23 cellular contexts compared by ENCODE assay signal in the genomic region with DNA sequence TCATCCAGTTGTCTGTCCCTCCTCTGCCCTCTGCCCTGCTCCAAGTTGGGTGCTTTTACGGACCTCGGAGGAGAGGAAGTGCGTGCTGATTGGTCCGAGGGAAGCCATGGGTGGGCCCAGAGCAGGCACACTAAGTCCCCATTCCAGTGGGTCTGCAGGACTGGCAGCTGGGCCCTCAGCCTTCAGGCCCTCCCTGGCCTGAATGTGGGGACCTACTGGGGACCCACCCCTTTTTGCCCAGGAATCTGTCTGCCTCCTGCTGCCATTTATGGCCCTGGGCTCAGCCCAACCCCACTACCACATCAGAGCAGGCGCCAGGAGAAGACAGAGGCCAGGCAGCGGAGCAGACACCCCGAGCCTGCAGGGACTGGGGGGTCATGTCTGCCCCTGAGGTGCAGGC.
A peak's percentile ranks its signal among the peaks of the same experiment; 100 is the strongest.
DNase-seq lines count a peak whose midpoint lies in the region; ATAC-seq, FAIRE-seq and TF ChIP-seq lines count a peak whose summit lies in the region.
"Had no signal": no experiment of that assay in that cellular context is flagged by ENCODE, and none has a peak within 500 bp of the region (broad histone marks: within the 10 kb centered on the region; RNA-seq: fewer than 3 reads in every experiment).

No MANE protein-coding gene starts in this region.

- no peak overlapping the region for H3T11ph ChIP-seq in H9 (ENCODE audit: low read length)

- H3K27ac Mint-ChIP-seq in H9, result no peak overlapping the region
- no peak overlapping the region for H3K27ac Mint-ChIP-seq in endodermal cell
- H3K27ac Mint-ChIP-seq in neural progenitor cell, result no peak overlapping the region
- H3K27ac Mint-ChIP-seq: B cell; CD4-positive, alpha-beta T cell; CD8-positive, alpha-beta T cell had no signal

- H3K23ac ChIP-seq in H9 (ENCODE audit: insufficient read length, low read depth, low read length), result no peak overlapping the region

- no peaks in the 10 kb centered on the region for H4K20me1 ChIP-seq in H9 (ENCODE audit: control insufficient read depth, insufficient read depth, insufficient read length)
- H4K20me1 ChIP-seq in neural progenitor cell (ENCODE audit: low read depth), result no peaks in the 10 kb centered on the region
- no peaks in the 10 kb centered on the region for H4K20me1 ChIP-seq in HepG2 (ENCODE audit: insufficient read depth, low read length)
- H4K20me1 ChIP-seq: BLaER1 treated with 17β-estradiol and CSF1 and Interleukin-3, amounts not matched to agents 10 nM and 100 nM had no signal

- H3K36me3 Mint-ChIP-seq in H9 (ENCODE audit: insufficient read depth in 1 of 3, low read depth in 3 of 3), result peaks cover 7 to 9% (median 8%) of the 10 kb centered on the region in 3 experiments
- H3K36me3 Mint-ChIP-seq in endodermal cell (ENCODE audit: low read depth), result no peaks in the 10 kb centered on the region
- H3K36me3 Mint-ChIP-seq in neural progenitor cell, result no peaks in the 10 kb centered on the region
- H3K36me3 Mint-ChIP-seq: CD8-positive, alpha-beta T cell had no signal

- ATAC-seq in upper lobe of right lung, result no peak
- no peak for ATAC-seq in HepG2
- ATAC-seq in GM19035 (IDR thresholded peaks at IDR 0.05; ENCODE audit: unreplicated experiment), result no peak
- ATAC-seq: A549; CD8-positive, alpha-beta T cell had no signal

- no peak overlapping the region for H2BK20ac ChIP-seq in H9 (ENCODE audit: low read depth, low read length, poor library complexity, severe bottlenecking)

- no peak overlapping the region for H3K56ac ChIP-seq in H9 (ENCODE audit: insufficient read length, low read depth, low read length)

- H3K4me3 Mint-ChIP-seq in H9 (no peak overlapping the region), endodermal cell (no peak overlapping the region), neural progenitor cell (no peak overlapping the region)
- H3K4me3 Mint-ChIP-seq: B cell; CD4-positive, alpha-beta T cell; CD8-positive, alpha-beta T cell had no signal

- TF ChIP-seq RAD21 in HepG2 (CRISPR knock-in tag; IDR thresholded peaks at IDR 0.05), result no peak

- H2BK120ac ChIP-seq in H9 (ENCODE audit: low read depth, low read length, poor library complexity, severe bottlenecking), result no peak overlapping the region

- DNase-seq in H9, result peak; percentile 22
- DNase-seq in endodermal cell, result peak; percentile 37
- DNase-seq in neural progenitor cell (ENCODE audit: low spot score), result no peak
- peak; percentile 13 for DNase-seq in upper lobe of right lung
- DNase-seq in HepG2 (ENCODE audit: low spot score), result no peak
- DNase-seq in NCI-H2171 (lab: John Stamatoyannopoulos, UW), result no peak
- DNase-seq in right atrium auricular region (ENCODE audit: low spot score), result no peak
- DNase-seq: AML-193; Caco-2; Calu3; CD4-positive, alpha-beta T cell; CD8-positive, alpha-beta T cell; DMS79 treated with DMSO at 0.1 percent for 48 hours; GF-D8 had no signal

- intact Hi-C loops in upper lobe of right lung (cut with DNase I) (no loop called here), HepG2 (cut with micrococcal nuclease; ENCODE audit: unreplicated experiment) (no loop called here)

- TF ChIP-seq CTCF in H9 (conservative IDR thresholded peaks at IDR 0.05), result no peak
- no peak for TF ChIP-seq CTCF in endodermal cell (conservative IDR thresholded peaks at IDR 0.05)
- no peak for TF ChIP-seq CTCF in neural progenitor cell (IDR thresholded peaks at IDR 0.05)
- no peak for TF ChIP-seq CTCF in upper lobe of right lung (IDR thresholded peaks at IDR 0.05)
- TF ChIP-seq CTCF in HepG2 (CRISPR knock-in tag; IDR thresholded peaks at IDR 0.05), result no peak
- TF ChIP-seq CTCF in right atrium auricular region (IDR thresholded peaks at IDR 0.05), result no peak

- H4K91ac ChIP-seq in H9 (ENCODE audit: insufficient read length, low read depth, low read length), result no peak overlapping the region

- no peak overlapping the region for H4K8ac ChIP-seq in H9 (replicated peaks; ENCODE audit: insufficient read length, low read depth, low read length)

- BruUV-seq in HepG2 (replicated peaks; lab: Mats Ljungman, UMichigan), result no TSS peak

- H3K9me3 ChIP-seq in H9 (ENCODE audit: control insufficient read depth, low read depth, low read length) (no peaks in the 10 kb centered on the region), endodermal cell (ENCODE audit: control insufficient read depth, low read length) (no peaks in the 10 kb centered on the region), neural progenitor cell (ENCODE audit: low read depth) (no peaks in the 10 kb centered on the region), upper lobe of right lung (no peaks in the 10 kb centered on the region), HepG2 (ENCODE audit: low read length) (no peaks in the 10 kb centered on the region), right atrium auricular region (no peaks in the 10 kb centered on the region)
- H3K9me3 ChIP-seq: A549, Caco-2 had no signal

- H3K4me1 Mint-ChIP-seq in H9 (peaks cover 14% of the 10 kb centered on the region in 2 experiments), endodermal cell (no peaks in the 10 kb centered on the region), neural progenitor cell (peaks cover 3% of the 10 kb centered on the region)
- H3K4me1 Mint-ChIP-seq: B cell had no signal

- H2BK15ac ChIP-seq in H9 (ENCODE audit: low read depth, low read length), result no peak overlapping the region

- no peaks in the 10 kb centered on the region for H3K36me3 ChIP-seq in endodermal cell (ENCODE audit: control insufficient read depth, insufficient read depth, low read length)
- H3K36me3 ChIP-seq in neural progenitor cell, result no peaks in the 10 kb centered on the region
- H3K36me3 ChIP-seq in upper lobe of right lung, result no peaks in the 10 kb centered on the region
- no peaks in the 10 kb centered on the region for H3K36me3 ChIP-seq in HepG2 (replicated peaks in 1 of 2; ENCODE audit: control insufficient read depth in 1 of 2, insufficient read depth in 2 of 2, low read length in 2 of 2)
- no peaks in the 10 kb centered on the region for H3K36me3 ChIP-seq in right atrium auricular region
- H3K36me3 ChIP-seq: BLaER1 treated with 17β-estradiol and CSF1 and Interleukin-3, amounts not matched to agents 10 nM and 100 nM had no signal

- H2BK12ac ChIP-seq in H9 (ENCODE audit: insufficient read length, low read depth, low read length), result no peak overlapping the region

- H3K27me3 ChIP-seq in H9 (ENCODE audit: insufficient read depth, low read length) (no peaks in the 10 kb centered on the region), endodermal cell (ENCODE audit: control insufficient read depth, insufficient read depth, low read length, poor library complexity, severe bottlenecking) (no peaks in the 10 kb centered on the region), neural progenitor cell (no peaks in the 10 kb centered on the region), upper lobe of right lung (no peaks in the 10 kb centered on the region), HepG2 (ENCODE audit: control insufficient read depth in 1 of 2, insufficient read depth in 2 of 2, low read length in 2 of 2) (no peaks in the 10 kb centered on the region), right atrium auricular region (no peaks in the 10 kb centered on the region)
- H3K27me3 ChIP-seq: BLaER1 treated with 17β-estradiol and CSF1 and Interleukin-3, amounts not matched to agents 10 nM and 100 nM had no signal

- no peaks in the 10 kb centered on the region for H3K27me3 Mint-ChIP-seq in H9 (ENCODE audit: low read depth)
- H3K27me3 Mint-ChIP-seq in endodermal cell (ENCODE audit: insufficient read depth), result no peaks in the 10 kb centered on the region
- peaks cover 2% of the 10 kb centered on the region for H3K27me3 Mint-ChIP-seq in neural progenitor cell (ENCODE audit: insufficient read depth, low read depth)
- H3K27me3 Mint-ChIP-seq: B cell; CD4-positive, alpha-beta T cell had no signal

- H3F3A ChIP-seq in neural progenitor cell (ENCODE audit: low read depth), result no peaks in the 10 kb centered on the region

- in situ Hi-C loops in HepG2 (cut with HindIII; ENCODE audit: extremely low pct_ligation_motif_present, low pct_unique_long_range_greater_than_20kb), result no loop called here

- H3K4me2 ChIP-seq in H9 (ENCODE audit: insufficient read depth, insufficient read length, low read length) (no peak overlapping the region), neural progenitor cell (no peak overlapping the region), HepG2 (ENCODE audit: low read depth, low read length) (no peak overlapping the region)
- H3K4me2 ChIP-seq: A549; BLaER1 treated with 17β-estradiol and CSF1 and Interleukin-3, amounts not matched to agents 10 nM and 100 nM had no signal

- H3K79me2 ChIP-seq in H9 (ENCODE audit: insufficient read depth, low read length), result no peaks in the 10 kb centered on the region
- H3K79me2 ChIP-seq in neural progenitor cell (ENCODE audit: low read depth), result no peaks in the 10 kb centered on the region
- H3K79me2 ChIP-seq in HepG2 (ENCODE audit: insufficient read depth, low read length), result no peaks in the 10 kb centered on the region

- H3K23me2 ChIP-seq in H9 (ENCODE audit: insufficient read length, low read depth, low read length, poor library complexity, severe bottlenecking), result no peaks in the 10 kb centered on the region

- H3K9ac ChIP-seq in H9 (ENCODE audit: extremely low read depth, insufficient read length, low read length), result no peak overlapping the region
- H3K9ac ChIP-seq in endodermal cell (ENCODE audit: extremely low read depth, low read length, poor library complexity, severe bottlenecking), result no peak overlapping the region
- H3K9ac ChIP-seq in neural progenitor cell, result no peak overlapping the region
- no peak overlapping the region for H3K9ac ChIP-seq in HepG2 (ENCODE audit: insufficient read depth, low read depth, low read length)
- H3K9ac ChIP-seq: BLaER1 treated with 17β-estradiol and CSF1 and Interleukin-3, amounts not matched to agents 10 nM and 100 nM had no signal

- POLR2A ChIA-PET in HepG2 (lab: Yijun Ruan, JAX), result no interaction called here

- H3K4me3 ChIP-seq in endodermal cell (ENCODE audit: low read length), result no peak overlapping the region
- no peak overlapping the region for H3K4me3 ChIP-seq in neural progenitor cell
- no peak overlapping the region for H3K4me3 ChIP-seq in upper lobe of right lung
- H3K4me3 ChIP-seq in HepG2 (replicated peaks in 1 of 3; ENCODE audit: insufficient read depth in 1 of 3, low read depth in 2 of 3, low read length in 3 of 3), result no peak overlapping the region
- H3K4me3 ChIP-seq in right atrium auricular region, result no peak overlapping the region
- H3K4me3 ChIP-seq: A549; BLaER1 treated with 17β-estradiol and CSF1 and Interleukin-3, amounts not matched to agents 10 nM and 100 nM had no signal

- H4K5ac ChIP-seq in H9 (ENCODE audit: insufficient read length, low read depth, low read length), result no peak overlapping the region

- H3K4me1 ChIP-seq in H9 (ENCODE audit: insufficient read depth, low read length) (no peaks in the 10 kb centered on the region), endodermal cell (ENCODE audit: control insufficient read depth, insufficient read depth, low read length) (no peaks in the 10 kb centered on the region), neural progenitor cell (no peaks in the 10 kb centered on the region), upper lobe of right lung (no peaks in the 10 kb centered on the region), HepG2 (ENCODE audit: insufficient read depth, low read length) (no peaks in the 10 kb centered on the region), right atrium auricular region (no peaks in the 10 kb centered on the region)
- H3K4me1 ChIP-seq: A549, Caco-2 had no signal

- no peak overlapping the region for H2BK5ac ChIP-seq in H9 (ENCODE audit: insufficient read length, low read length)

- WGBS in H9 (ENCODE audit: extremely low coverage, insufficient read length, low lambda C conversion rate), result no CpG with 5 or more reads among the region's 7 CpGs
- WGBS in endodermal cell (ENCODE audit: insufficient coverage in 1 of 2, insufficient read length in 1 of 2), 2 experiments, result 86% methylated on average over 7 of the region's 7 CpGs; no CpG with 5 or more reads in 1 of the 2 experiments
- no CpG with 5 or more reads among the region's 7 CpGs for WGBS in HepG2 (ENCODE audit: low lambda C conversion rate)

- H3K14ac ChIP-seq in H9 (ENCODE audit: insufficient read depth, low read length), result no peak overlapping the region

- H2AK5ac ChIP-seq in H9 (ENCODE audit: insufficient read length, low read length), result no peak overlapping the region

- H2AFZ ChIP-seq in H9 (ENCODE audit: low read length) (no peak overlapping the region), neural progenitor cell (replicated peaks) (peak overlapping the region; percentile 34), HepG2 (ENCODE audit: low read length) (no peak overlapping the region)

- H3K9me3 Mint-ChIP-seq in H9, result peaks cover 6 to 54% of the 10 kb centered on the region in 2 experiments
- peaks cover 52% of the 10 kb centered on the region for H3K9me3 Mint-ChIP-seq in endodermal cell
- peaks cover 2% of the 10 kb centered on the region for H3K9me3 Mint-ChIP-seq in neural progenitor cell
- H3K9me3 Mint-ChIP-seq: CD4-positive, alpha-beta T cell; CD8-positive, alpha-beta T cell had no signal

- no peak for TF ChIP-seq EP300 in HepG2 (IDR thresholded peaks at IDR 0.05; ENCODE audit: low read depth in 2 of 2, low read length in 2 of 2)
- no peak for TF ChIP-seq EP300 in HepG2 (CRISPR knock-in tag; IDR thresholded peaks at IDR 0.05; ENCODE audit: borderline replicate concordance)

- CTCF ChIA-PET in HepG2 (lab: Yijun Ruan, JAX; ENCODE audit: low intra/inter-chr PET ratio, low total read pairs), result no interaction called here

- no peak for FAIRE-seq in HepG2 (lab: Jason Lieb, UNC)
- FAIRE-seq: A549, D721Med, G401.6, GM12891 had no signal

- H3K18ac ChIP-seq in H9 (ENCODE audit: insufficient read length, low read depth, low read length), result no peak overlapping the region

- H3K27ac ChIP-seq in H9 (ENCODE audit: insufficient read length, low read depth, low read length) (no peak overlapping the region), endodermal cell (ENCODE audit: low read depth, low read length) (no peak overlapping the region), neural progenitor cell (no peak overlapping the region), upper lobe of right lung (no peak overlapping the region), HepG2 (ENCODE audit: extremely low read length, insufficient read depth, low read length) (no peak overlapping the region), right atrium auricular region (no peak overlapping the region)
- H3K27ac ChIP-seq: 22Rv1; A549; BLaER1 treated with 17β-estradiol and CSF1 and Interleukin-3, amounts not matched to agents 10 nM and 100 nM; C4-2B had no signal

- H3K79me1 ChIP-seq in H9 (ENCODE audit: insufficient read depth, low read depth, low read length, poor library complexity, severe bottlenecking), result no peaks in the 10 kb centered on the region

- no peak overlapping the region for H3K4ac ChIP-seq in H9 (ENCODE audit: low read depth, low read length)

- TF ChIP-seq POLR2A in HepG2 (IDR thresholded peaks at IDR 0.05; ENCODE audit: insufficient read depth in 1 of 2, low read depth in 2 of 2, low read length in 2 of 2), result no peak

Comparison
In these comparisons a context has a peak if more than half of its experiments do, and no peak if none do; other contexts are left out.
1. DNase-seq: peak in H9 (single experiment), endodermal cell (single experiment) and upper lobe of right lung (single experiment); none in neural progenitor cell (single experiment), HepG2 (single experiment), NCI-H2171 (single experiment) and right atrium auricular region (single experiment).